ENCODE assay signal across 8 cellular contexts in the genomic region with DNA sequence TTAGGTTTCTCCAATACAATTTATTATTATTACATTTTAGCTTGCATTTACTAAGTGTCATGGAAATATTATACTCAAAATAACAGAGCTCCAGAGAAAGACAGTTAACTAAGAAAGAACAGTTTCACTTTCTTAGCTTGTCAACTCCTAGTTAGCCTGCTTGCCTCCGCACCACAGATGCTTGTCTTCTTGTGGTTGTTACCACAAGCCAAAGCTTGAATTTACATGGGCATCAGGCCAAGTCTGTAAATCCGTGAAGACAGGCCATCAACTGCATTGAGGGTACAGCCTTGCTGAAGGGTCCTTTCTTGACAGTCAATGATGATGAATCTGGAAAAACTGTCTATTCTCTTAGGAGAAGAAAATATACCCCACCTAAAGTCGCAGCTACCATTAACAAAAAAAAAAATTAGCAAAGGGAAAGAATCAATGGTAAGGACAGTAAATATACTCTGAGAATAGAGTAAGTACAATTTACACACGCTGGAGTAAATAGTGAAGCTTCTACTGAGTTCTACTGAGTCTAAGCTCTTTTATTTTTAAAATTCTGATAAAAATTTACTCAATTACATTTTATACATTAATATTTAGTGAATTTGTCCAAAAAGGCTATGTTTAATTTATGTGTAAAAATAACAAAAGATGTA. TPM values are rescaled to one million over a fixed set of nuclear protein-coding genes. Genes with fewer than 3 reads are reported as not detected.
A peak's percentile ranks its signal among the peaks of the same experiment; 100 is the strongest.
DNase-seq lines count a peak whose midpoint lies in the region; ATAC-seq and TF ChIP-seq lines count a peak whose summit lies in the region.

No MANE protein-coding gene starts in this region.

- ATAC-seq in GM19035 (IDR thresholded peaks at IDR 0.05; ENCODE audit: unreplicated experiment) (peak; percentile 97), HG03432 (IDR thresholded peaks at IDR 0.05; ENCODE audit: unreplicated experiment) (peak; percentile 84)

- no peak overlapping the region for H3K4me3 Mint-ChIP-seq in CD14-positive monocyte

- peaks cover 21 to 33% of the 10 kb centered on the region in 2 donors for H3K36me3 Mint-ChIP-seq in CD14-positive monocyte

- TF ChIP-seq CTCF in CD14-positive monocyte (IDR thresholded peaks at IDR 0.05) = no peak

- DNase-seq in CD14-positive monocyte (ENCODE audit: low spot score) = no peak
- DNase-seq in SIG-M5 treated with dmso at 0.1 percent for 504 hours (lab: John Stamatoyannopoulos, UW; ENCODE audit: unreplicated experiment) = peak; percentile 45
- peak; percentile 84 for DNase-seq in amniotic epithelial cell (ENCODE audit: low read depth)
- DNase-seq in renal cortical epithelial cell (ENCODE audit: low read depth) = peak; percentile 75
- no peak for DNase-seq in middle frontal gyrus (ENCODE audit: extremely low spot score, low spot score)
- DNase-seq in posterior vena cava (ENCODE audit: low spot score) = no peak

- peaks cover 8% of the 10 kb centered on the region for H3K4me1 Mint-ChIP-seq in CD14-positive monocyte

- H3K9me3 Mint-ChIP-seq in CD14-positive monocyte = no peaks in the 10 kb centered on the region

- intact Hi-C loops in CD14-positive monocyte (cut with micrococcal nuclease) (no loop called here), posterior vena cava (cut with DNase I) (no loop called here)

- peaks cover 0 to 1% (median 0%) of the 10 kb centered on the region in 3 donors for H3K27me3 Mint-ChIP-seq in CD14-positive monocyte (ENCODE audit: low read depth in 3 of 3)

- peak overlapping the region in 4 of 7 donors; percentile 37 to 74 (median 53) for H3K27ac Mint-ChIP-seq in CD14-positive monocyte

RNA-seq across cellular contexts. Expression of gene DENND5A, which starts 15.6 kb away (rescaled TPM):
- polyA plus RNA-seq in CD14-positive monocyte = 10 to 100 TPM; 24.4 to 37.5 TPM
- total RNA-seq in renal cortical epithelial cell = 216 and 218 TPM in 2 replicates
- 100 to 1,000 TPM in 1 of 2 donors, 10 to 100 TPM in 1; 97.4 to 132 TPM for total RNA-seq in posterior vena cava

RNA-seq across cellular contexts. Expression of gene TMEM41B, which starts 33.6 kb away (rescaled TPM):
- polyA plus RNA-seq in CD14-positive monocyte = 1 to 10 TPM; 5.5 to 5.9 TPM
- 32.6 and 81.1 TPM in 2 replicates for total RNA-seq in renal cortical epithelial cell
- total RNA-seq in posterior vena cava = 10 to 100 TPM; 16.8 to 18.0 TPM

Comparison
In these comparisons a context has a peak if more than half of its experiments do, and no peak if none do; other contexts are left out.
1. DNase-seq: peak in SIG-M5 treated with dmso at 0.1 percent for 504 hours (single experiment), amniotic epithelial cell (single experiment) and renal cortical epithelial cell (single experiment); none in CD14-positive monocyte (single experiment), middle frontal gyrus (single experiment) and posterior vena cava (single experiment).